ENCODE assay signal across 22 cellular contexts in genomic region chr18:57027190-57027708, GRCh38.
DNase-seq lines count a peak whose midpoint lies in the region; ATAC-seq, FAIRE-seq and TF ChIP-seq lines count a peak whose summit lies in the region.
"Had no signal": no experiment of that assay in that cellular context is flagged by ENCODE, and none has a peak within 500 bp of the region (broad histone marks: within the 10 kb centered on the region; RNA-seq: fewer than 3 reads in every experiment).

No MANE protein-coding gene starts in this region.

- no peak overlapping the region for H3K18ac ChIP-seq in H9 (ENCODE audit: insufficient read length, low read depth, low read length)

- H3K4me3 ChIP-seq in HepG2 (replicated peaks in 1 of 3; ENCODE audit: insufficient read depth in 1 of 3, low read depth in 2 of 3, low read length in 3 of 3): no peak overlapping the region
- H3K4me3 ChIP-seq: BLaER1 treated with 17β-estradiol and CSF1 and Interleukin-3, amounts not matched to agents 10 nM and 100 nM; SJSA1 had no signal

- H3K9me3 ChIP-seq in H9 (ENCODE audit: control insufficient read depth, low read depth, low read length) (no peaks in the 10 kb centered on the region), HepG2 (ENCODE audit: low read length) (no peaks in the 10 kb centered on the region)
- H3K9me3 ChIP-seq: BLaER1 treated with 17β-estradiol and CSF1 and Interleukin-3, amounts not matched to agents 10 nM and 100 nM; SJSA1 had no signal

- H4K20me1 ChIP-seq in H9 (ENCODE audit: control insufficient read depth, insufficient read depth, insufficient read length): no peaks in the 10 kb centered on the region
- no peaks in the 10 kb centered on the region for H4K20me1 ChIP-seq in HepG2 (ENCODE audit: insufficient read depth, low read length)
- H4K20me1 ChIP-seq: BLaER1 treated with 17β-estradiol and CSF1 and Interleukin-3, amounts not matched to agents 10 nM and 100 nM had no signal

- intact Hi-C loops in HepG2 (cut with micrococcal nuclease; ENCODE audit: unreplicated experiment): no loop called here

- no peaks in the 10 kb centered on the region for H3K23me2 ChIP-seq in H9 (ENCODE audit: insufficient read length, low read depth, low read length, poor library complexity, severe bottlenecking)

- H3K27me3 Mint-ChIP-seq in H9 (ENCODE audit: low read depth): no peaks in the 10 kb centered on the region

- no peak for TF ChIP-seq POLR2A in HepG2 (IDR thresholded peaks at IDR 0.05; ENCODE audit: insufficient read depth in 1 of 2, low read depth in 2 of 2, low read length in 2 of 2)

- FAIRE-seq in HepG2 (lab: Jason Lieb, UNC): no peak
- FAIRE-seq: HTR-8/SVneo had no signal

- H2BK120ac ChIP-seq in H9 (ENCODE audit: low read depth, low read length, poor library complexity, severe bottlenecking): no peak overlapping the region

- no peak overlapping the region for H3T11ph ChIP-seq in H9 (ENCODE audit: low read length)

- H2BK5ac ChIP-seq in H9 (ENCODE audit: insufficient read length, low read length): no peak overlapping the region

- H3K27me3 ChIP-seq in H9 (ENCODE audit: insufficient read depth, low read length) (no peaks in the 10 kb centered on the region), HepG2 (ENCODE audit: control insufficient read depth in 1 of 2, insufficient read depth in 2 of 2, low read length in 2 of 2) (no peaks in the 10 kb centered on the region; a peak in 1 of 5 replicates)
- H3K27me3 ChIP-seq: BLaER1 treated with 17β-estradiol and CSF1 and Interleukin-3, amounts not matched to agents 10 nM and 100 nM; SJSA1 had no signal

- no peak overlapping the region for H2BK20ac ChIP-seq in H9 (ENCODE audit: low read depth, low read length, poor library complexity, severe bottlenecking)

- TF ChIP-seq EP300 in HepG2 (IDR thresholded peaks at IDR 0.05; ENCODE audit: low read depth in 2 of 2, low read length in 2 of 2) (no peak), HepG2 (CRISPR knock-in tag; IDR thresholded peaks at IDR 0.05; ENCODE audit: borderline replicate concordance) (no peak)

- no peak overlapping the region for H3K4ac ChIP-seq in H9 (ENCODE audit: low read depth, low read length)

- in situ Hi-C loops in HepG2 (cut with HindIII; ENCODE audit: extremely low pct_ligation_motif_present, low pct_unique_long_range_greater_than_20kb): no loop called here

- H2BK15ac ChIP-seq in H9 (ENCODE audit: low read depth, low read length): no peak overlapping the region

- CTCF ChIA-PET in HepG2 (lab: Yijun Ruan, JAX; ENCODE audit: low intra/inter-chr PET ratio, low total read pairs): no interaction called here

- no peak overlapping the region for H3K56ac ChIP-seq in H9 (ENCODE audit: insufficient read length, low read depth, low read length)

- no peak for TF ChIP-seq CTCF in H9 (conservative IDR thresholded peaks at IDR 0.05)
- no peak for TF ChIP-seq CTCF in HepG2 (CRISPR knock-in tag; IDR thresholded peaks at IDR 0.05)

- H4K5ac ChIP-seq in H9 (ENCODE audit: insufficient read length, low read depth, low read length): no peak overlapping the region

- H3K9me3 Mint-ChIP-seq in H9: no peaks in the 10 kb centered on the region
- H3K9me3 Mint-ChIP-seq: CD8-positive, alpha-beta T cell had no signal

- peak overlapping the region in 1 of 3 experiments; percentile 34; a peak in 1 of 7 replicates for H3K27ac Mint-ChIP-seq in H9
- H3K27ac Mint-ChIP-seq: CD8-positive, alpha-beta T cell had no signal

- H3K4me1 Mint-ChIP-seq in H9: peaks cover 5 to 9% of the 10 kb centered on the region in 2 experiments

- H3K14ac ChIP-seq in H9 (ENCODE audit: insufficient read depth, low read length): peak overlapping the region; percentile 41; the same call in 1 of the 2 replicates

- H3K4me3 Mint-ChIP-seq in H9: no peak overlapping the region
- H3K4me3 Mint-ChIP-seq: CD8-positive, alpha-beta T cell had no signal

- H3K4me2 ChIP-seq in H9 (ENCODE audit: insufficient read depth, insufficient read length, low read length): no peak overlapping the region
- H3K4me2 ChIP-seq in HepG2 (ENCODE audit: low read depth, low read length): no peak overlapping the region
- H3K4me2 ChIP-seq: BLaER1 treated with 17β-estradiol and CSF1 and Interleukin-3, amounts not matched to agents 10 nM and 100 nM had no signal

- H3K36me3 ChIP-seq in HepG2 (replicated peaks in 1 of 2; ENCODE audit: control insufficient read depth in 1 of 2, insufficient read depth in 2 of 2, low read length in 2 of 2): no peaks in the 10 kb centered on the region
- H3K36me3 ChIP-seq: SJSA1 had no signal

- H2AFZ ChIP-seq in H9 (ENCODE audit: low read length) (no peak overlapping the region), HepG2 (ENCODE audit: low read length) (no peak overlapping the region)

- POLR2A ChIA-PET in HepG2 (lab: Yijun Ruan, JAX): no interaction called here

- peak; percentile 37 for DNase-seq in COR-L47 (lab: John Stamatoyannopoulos, UW)
- DNase-seq in H9: no peak
- DNase-seq in NCI-H524 treated with DMSO at 0.1 percent for 48 hours (lab: John Stamatoyannopoulos, UW): peak; percentile 41
- no peak for DNase-seq in HepG2 (ENCODE audit: low spot score)
- DNase-seq in NCI-H526 treated with DMSO at 0.1 percent for 48 hours (lab: John Stamatoyannopoulos, UW): no peak
- DNase-seq: CD8-positive, alpha-beta T cell; DMS79 treated with DMSO at 0.1 percent for 48 hours; HCEC 1CT; Kasumi-1; MM.1S; NCI-H1092 treated with DMSO at 0.1 percent for 48 hours; NCI-H1694; NCI-H2081 treated with DMSO at 0.1 percent for 48 hours; NCI-H446 treated with DMSO at 0.1 percent for 48 hours; SW 1271; T-helper 2 cell had no signal

- no peak for TF ChIP-seq RAD21 in HepG2 (CRISPR knock-in tag; IDR thresholded peaks at IDR 0.05)

- no peak overlapping the region for H4K91ac ChIP-seq in H9 (ENCODE audit: insufficient read length, low read depth, low read length)

- no peak overlapping the region for H4K8ac ChIP-seq in H9 (replicated peaks; ENCODE audit: insufficient read length, low read depth, low read length)

- H2BK12ac ChIP-seq in H9 (ENCODE audit: insufficient read length, low read depth, low read length): no peak overlapping the region

- H3K23ac ChIP-seq in H9 (ENCODE audit: insufficient read length, low read depth, low read length): no peak overlapping the region

- H2AK5ac ChIP-seq in H9 (ENCODE audit: insufficient read length, low read length): no peak overlapping the region

- no peaks in the 10 kb centered on the region; a peak in 2 of 7 replicates for H3K36me3 Mint-ChIP-seq in H9 (ENCODE audit: insufficient read depth in 1 of 3, low read depth in 3 of 3)

- no peaks in the 10 kb centered on the region for H3K79me1 ChIP-seq in H9 (ENCODE audit: insufficient read depth, low read depth, low read length, poor library complexity, severe bottlenecking)

- no peaks in the 10 kb centered on the region for H3K79me2 ChIP-seq in H9 (ENCODE audit: insufficient read depth, low read length)
- no peaks in the 10 kb centered on the region for H3K79me2 ChIP-seq in HepG2 (ENCODE audit: insufficient read depth, low read length)

- no CpG with 5 or more reads among the region's 15 CpGs for WGBS in H9 (ENCODE audit: extremely low coverage, insufficient read length, low lambda C conversion rate)
- WGBS in HepG2 (ENCODE audit: low lambda C conversion rate): 94% methylated on average over 14 of the region's 15 CpGs

- H3K4me1 ChIP-seq in H9 (ENCODE audit: insufficient read depth, low read length) (no peaks in the 10 kb centered on the region; the same call in 1 of the 2 replicates), HepG2 (ENCODE audit: insufficient read depth, low read length) (peaks cover 11% of the 10 kb centered on the region)
- H3K4me1 ChIP-seq: SJSA1 had no signal

- ATAC-seq in HepG2 (no peak), GM21360 (IDR thresholded peaks at IDR 0.05; ENCODE audit: unreplicated experiment) (no peak), GM18498 (IDR thresholded peaks at IDR 0.05; ENCODE audit: unreplicated experiment) (no peak)
- ATAC-seq: CD8-positive, alpha-beta T cell; Panc1 had no signal

- H3K9ac ChIP-seq in H9 (ENCODE audit: extremely low read depth, insufficient read length, low read length): no peak overlapping the region
- H3K9ac ChIP-seq in HepG2 (ENCODE audit: insufficient read depth, low read depth, low read length): no peak overlapping the region
- H3K9ac ChIP-seq: BLaER1 treated with 17β-estradiol and CSF1 and Interleukin-3, amounts not matched to agents 10 nM and 100 nM had no signal

- BruUV-seq in HepG2 (replicated peaks; lab: Mats Ljungman, UMichigan): no TSS peak

- no peak overlapping the region for H3K27ac ChIP-seq in H9 (ENCODE audit: insufficient read length, low read depth, low read length)
- H3K27ac ChIP-seq in HepG2 (ENCODE audit: extremely low read length, insufficient read depth, low read length): no peak overlapping the region
- H3K27ac ChIP-seq: BLaER1 treated with 17β-estradiol and CSF1 and Interleukin-3, amounts not matched to agents 10 nM and 100 nM; SJSA1 had no signal

TF ChIP-seq in HepG2, 621 proteins besides CTCF, POLR2A, EP300 and RAD21:
- no peak for TF ChIP-seq ZNF230 (CRISPR knock-in tag; IDR thresholded peaks at IDR 0.05)
- TF ChIP-seq SNAPC2 (CRISPR knock-in tag; IDR thresholded peaks at IDR 0.05): no peak
- 0 out of 2 replicates have a peak, but pooled peaks have one; percentile 2 for TF ChIP-seq MAFF (IDR thresholded peaks at IDR 0.05; ENCODE audit: low read depth, low read length)
- TF ChIP-seq NFKBIZ (CRISPR knock-in tag; IDR thresholded peaks at IDR 0.05): no peak

Comparison
In these comparisons a context has a peak if more than half of its experiments do, and no peak if none do; other contexts are left out.
1. DNase-seq: peak in COR-L47 (single experiment) and NCI-H524 treated with DMSO at 0.1 percent for 48 hours (single experiment); none in H9 (single experiment), HepG2 (single experiment) and NCI-H526 treated with DMSO at 0.1 percent for 48 hours (single experiment).